In genomic region chr2:127695491-127696472, GRCh38 we compare ENCODE assay signal across 8 cellular contexts. TPM values are rescaled to one million over a fixed set of nuclear protein-coding genes. Genes with fewer than 3 reads are reported as not detected.
DNase-seq lines count a peak whose midpoint lies in the region; ATAC-seq and TF ChIP-seq lines count a peak whose summit lies in the region.

No MANE protein-coding gene starts in this region.

- intact Hi-C loops in heart right ventricle (cut with DNase I) = loop anchor here in 8 of 10 donors (2.0 to 10.0 kb wide), 7 partner anchors 38 to 178 kb away; partner anchors contain the start of gene GPR17 (in 2 of the 8)

- peaks cover 2 to 4% of the 10 kb centered on the region in 2 experiments for H3K9me3 ChIP-seq in CD4-positive, CD25-positive, alpha-beta regulatory T cell (ENCODE audit: control insufficient read depth in 2 of 2, low read length in 2 of 2)
- 0 out of 2 replicates have a peak, but pooled peaks cover 2% of the 10 kb centered on the region for H3K9me3 ChIP-seq in MG63
- H3K9me3 ChIP-seq in heart right ventricle = peaks cover 0 to 9% (median 3%) of the 10 kb centered on the region in 11 donors

- H3K27me3 Mint-ChIP-seq in CD4-positive, CD25-positive, alpha-beta regulatory T cell = peaks cover 16% of the 10 kb centered on the region
- H3K27me3 Mint-ChIP-seq in activated naive CD8-positive, alpha-beta T cell treated with anti-CD3 and anti-CD28 coated beads for 36 hours = no peaks in the 10 kb centered on the region

- 28 to 33% methylated on average over 50 to 52 of the region's 52 CpGs for WGBS in heart right ventricle, 2 donors

- peaks cover 6% of the 10 kb centered on the region for H3K4me1 ChIP-seq in CD4-positive, CD25-positive, alpha-beta regulatory T cell (ENCODE audit: control insufficient read depth, insufficient read depth, low read length, poor library complexity, severe bottlenecking)
- H3K4me1 ChIP-seq in heart right ventricle = peaks cover 2 to 23% (median 12%) of the 10 kb centered on the region in 9 donors

- no peak overlapping the region for H3K27ac ChIP-seq in CD4-positive, CD25-positive, alpha-beta regulatory T cell (ENCODE audit: insufficient read depth, low read length, poor library complexity, severe bottlenecking)
- peak overlapping the region in 6 of 10 donors; percentile 24 to 55 (median 32) for H3K27ac ChIP-seq in heart right ventricle

- no peaks in the 10 kb centered on the region for H3K27me3 ChIP-seq in CD4-positive, CD25-positive, alpha-beta regulatory T cell (ENCODE audit: control insufficient read depth, insufficient read depth, low read length)
- H3K27me3 ChIP-seq in MG63 (no peaks in the 10 kb centered on the region), heart right ventricle (peaks cover 0 to 5% (median 0%) of the 10 kb centered on the region in 7 donors)

- TF ChIP-seq CTCF in heart right ventricle (IDR thresholded peaks at IDR 0.05) = peak; percentile 43 to 88 (median 72)

- peak; percentile 50 to 75 for ATAC-seq in CD4-positive, CD25-positive, alpha-beta regulatory T cell (ENCODE audit: low read depth in 2 of 2)
- ATAC-seq in heart right ventricle (peak; percentile 76 to 93 (median 90)), HG02798 (IDR thresholded peaks at IDR 0.05; ENCODE audit: poor library complexity, unreplicated experiment) (no peak), GM18520 (IDR thresholded peaks at IDR 0.05; ENCODE audit: unreplicated experiment) (no peak)

- peaks cover 7% of the 10 kb centered on the region for H3K36me3 Mint-ChIP-seq in CD4-positive, CD25-positive, alpha-beta regulatory T cell
- H3K36me3 Mint-ChIP-seq in activated naive CD8-positive, alpha-beta T cell treated with anti-CD3 and anti-CD28 coated beads for 36 hours = peaks cover 7% of the 10 kb centered on the region

- peak overlapping the region in 1 of 4 donors; percentile 38 for H3K4me3 Mint-ChIP-seq in CD4-positive, CD25-positive, alpha-beta regulatory T cell
- H3K4me3 Mint-ChIP-seq in activated naive CD8-positive, alpha-beta T cell treated with anti-CD3 and anti-CD28 coated beads for 36 hours = no peak overlapping the region

- peaks cover 0 to 13% (median 7%) of the 10 kb centered on the region in 7 donors for H3K9me3 Mint-ChIP-seq in CD4-positive, CD25-positive, alpha-beta regulatory T cell
- H3K9me3 Mint-ChIP-seq in activated naive CD8-positive, alpha-beta T cell treated with anti-CD3 and anti-CD28 coated beads for 36 hours = peaks cover 10% of the 10 kb centered on the region

- peak; percentile 33 to 56 (median 55) for DNase-seq in CD4-positive, CD25-positive, alpha-beta regulatory T cell
- DNase-seq in MG63 (peak; percentile 54), heart right ventricle (peak; percentile 75 to 80), renal cortical epithelial cell (ENCODE audit: low read depth) (peak; percentile 22), SKM-1 treated with dmso at 0.1 percent for 144 hours (lab: John Stamatoyannopoulos, UW; ENCODE audit: unreplicated experiment) (no peak)
- DNase-seq in activated naive CD8-positive, alpha-beta T cell treated with anti-CD3 and anti-CD28 coated beads for 36 hours = peak; percentile 38

- H3K4me1 Mint-ChIP-seq in CD4-positive, CD25-positive, alpha-beta regulatory T cell = peaks cover 0 to 8% (median 7%) of the 10 kb centered on the region in 4 donors
- peaks cover 7% of the 10 kb centered on the region for H3K4me1 Mint-ChIP-seq in activated naive CD8-positive, alpha-beta T cell treated with anti-CD3 and anti-CD28 coated beads for 36 hours

- no peak overlapping the region for H3K4me3 ChIP-seq in CD4-positive, CD25-positive, alpha-beta regulatory T cell (ENCODE audit: low read depth, low read length)
- H3K4me3 ChIP-seq in MG63 (no peak overlapping the region), heart right ventricle (peak overlapping the region; percentile 23 to 56 (median 49))

- H3K36me3 ChIP-seq in CD4-positive, CD25-positive, alpha-beta regulatory T cell (ENCODE audit: control insufficient read depth, insufficient read depth, low read length) = no peaks in the 10 kb centered on the region
- H3K36me3 ChIP-seq in MG63 (no peaks in the 10 kb centered on the region), heart right ventricle (no peaks in the 10 kb centered on the region)

- no peak overlapping the region for H3K27ac Mint-ChIP-seq in CD4-positive, CD25-positive, alpha-beta regulatory T cell
- no peak overlapping the region for H3K27ac Mint-ChIP-seq in activated naive CD8-positive, alpha-beta T cell treated with anti-CD3 and anti-CD28 coated beads for 36 hours

RNA-seq across cellular contexts. Expression of gene SFT2D3, which starts 5.5 kb away (rescaled TPM):
- 7.6 TPM for total RNA-seq in CD4-positive, CD25-positive, alpha-beta regulatory T cell
- 1 to 10 TPM; 1.4 to 4.5 (median 2.6) TPM for polyA plus RNA-seq in CD4-positive, CD25-positive, alpha-beta regulatory T cell
- total RNA-seq in MG63 (2014; rRNA removed; shearing (Covaris generic); ENCODE audit: low replicate concordance) = 8.7 and 9.2 TPM in 2 replicates
- total RNA-seq in activated naive CD8-positive, alpha-beta T cell treated with anti-CD3 and anti-CD28 coated beads for 36 hours = 1 to 10 TPM; 3.9 to 4.4 TPM
- 1 to 10 TPM; 2.2 to 4.0 (median 3.4) TPM for total RNA-seq in heart right ventricle
- polyA plus RNA-seq in heart right ventricle = 1 to 10 TPM; 2.8 to 5.6 TPM
- total RNA-seq in renal cortical epithelial cell = 5.4 and 9.2 TPM in 2 replicates

RNA-seq across cellular contexts. Expression of gene LIMS2, which starts 20.5 kb away (rescaled TPM):
- total RNA-seq in CD4-positive, CD25-positive, alpha-beta regulatory T cell = 10.8 TPM
- polyA plus RNA-seq in CD4-positive, CD25-positive, alpha-beta regulatory T cell = 10 to 100 TPM; 12.6 to 23.8 (median 15.7) TPM
- 0.53 and 2.3 TPM in 2 replicates for total RNA-seq in MG63 (2014; rRNA removed; shearing (Covaris generic); ENCODE audit: low replicate concordance)
- total RNA-seq in activated naive CD8-positive, alpha-beta T cell treated with anti-CD3 and anti-CD28 coated beads for 36 hours = 10 to 100 TPM; 14.6 to 15.8 TPM
- total RNA-seq in heart right ventricle = 100 to 1,000 TPM; 150 to 285 (median 160) TPM
- 100 to 1,000 TPM; 148 to 687 TPM for polyA plus RNA-seq in heart right ventricle
- 0.87 and 3.7 TPM in 2 replicates for total RNA-seq in renal cortical epithelial cell

RNA-seq across cellular contexts. Expression of gene GPR17, which starts 49.8 kb away (rescaled TPM):
- total RNA-seq in CD4-positive, CD25-positive, alpha-beta regulatory T cell = not detected
- not detected for polyA plus RNA-seq in CD4-positive, CD25-positive, alpha-beta regulatory T cell
- total RNA-seq in MG63 (2014; rRNA removed; shearing (Covaris generic); ENCODE audit: low replicate concordance) = not detected in 2 replicates
- total RNA-seq in activated naive CD8-positive, alpha-beta T cell treated with anti-CD3 and anti-CD28 coated beads for 36 hours = not detected
- under 1 TPM in 6 of 10 donors, not detected in 4; 0.22 to 0.59 (median 0.46) TPM for total RNA-seq in heart right ventricle
- polyA plus RNA-seq in heart right ventricle = 10 to 100 TPM in 1 of 2 donors, under 1 TPM in 1; 0.28 to 16.5 TPM
- total RNA-seq in renal cortical epithelial cell = not detected in 2 replicates

Comparison
In these comparisons a context has a peak if more than half of its experiments do, and no peak if none do; other contexts are left out.
1. ATAC-seq: peak in CD4-positive, CD25-positive, alpha-beta regulatory T cell (2 of 2) and heart right ventricle (8 of 8); none in HG02798 (single experiment) and GM18520 (single experiment).
2. H3K4me3 ChIP-seq: peak in heart right ventricle (10 of 10); none in CD4-positive, CD25-positive, alpha-beta regulatory T cell (single experiment) and MG63 (single experiment).
3. RNA of gene LIMS2, which starts 20.5 kb away (total RNA-seq): 150 to 285 TPM in heart right ventricle; 14.6 to 15.8 TPM in activated naive CD8-positive, alpha-beta T cell treated with anti-CD3 and anti-CD28 coated beads for 36 hours, 10.8 TPM in CD4-positive, CD25-positive, alpha-beta regulatory T cell (single experiment), 0.87 to 3.7 TPM in renal cortical epithelial cell and 0.53 to 2.3 TPM in MG63; every median in the first group is over 4 times any median in the second.